5 cellular contexts compared by ENCODE assay signal in genomic region chr11:122832297-122833132, GRCh38. TPM values are rescaled to one million over a fixed set of nuclear protein-coding genes. Genes with fewer than 3 reads are reported as not detected.
"Had no signal": no experiment of that assay in that cellular context is flagged by ENCODE, and none has a peak within 500 bp of the region (broad histone marks: within the 10 kb centered on the region; RNA-seq: fewer than 3 reads in every experiment).

No MANE protein-coding gene starts in this region.

RNA-seq across cellular contexts. Expression of gene CRTAM, which starts 5.8 kb away (rescaled TPM):
- total RNA-seq: astrocyte, dermis microvascular lymphatic vessel endothelial cell, gastroesophageal sphincter, left lobe of liver, lung microvascular endothelial cell had no signal
